10 cellular contexts compared by ENCODE assay signal in genomic region chr1:117967472-117967871, GRCh38. TPM values are rescaled to one million over a fixed set of nuclear protein-coding genes. Genes with fewer than 3 reads are reported as not detected.
DNase-seq lines count a peak whose midpoint lies in the region; ATAC-seq and TF ChIP-seq lines count a peak whose summit lies in the region.
"Had no signal": no experiment of that assay in that cellular context is flagged by ENCODE, and none has a peak within 500 bp of the region (broad histone marks: within the 10 kb centered on the region; RNA-seq: fewer than 3 reads in every experiment).

No MANE protein-coding gene starts in this region.

- H3K27me3 Mint-ChIP-seq in neural crest cell (ENCODE audit: low read depth) = no peaks in the 10 kb centered on the region

- in situ Hi-C loops in brain microvascular endothelial cell (cut with HindIII; ENCODE audit: low pct_ligation_motif_present, low sequenced_read_pairs) = no loop called here

- H3K4me3 Mint-ChIP-seq in neural crest cell = no peak overlapping the region

- no peak overlapping the region for H3K27ac ChIP-seq in brain microvascular endothelial cell
- H3K27ac ChIP-seq: thyroid gland had no signal

- H3K9me3 Mint-ChIP-seq in neural crest cell = no peaks in the 10 kb centered on the region

- H3K36me3 Mint-ChIP-seq in neural crest cell (ENCODE audit: low read depth) = peaks cover 2% of the 10 kb centered on the region

- H3K27ac Mint-ChIP-seq in neural crest cell (ENCODE audit: unreplicated experiment) = no peak overlapping the region

- no peak for ATAC-seq in HG03457 (IDR thresholded peaks at IDR 0.05; ENCODE audit: unreplicated experiment)
- no peak for ATAC-seq in HG02884 (IDR thresholded peaks at IDR 0.05; ENCODE audit: unreplicated experiment)
- ATAC-seq in HG02970 (IDR thresholded peaks at IDR 0.05; ENCODE audit: low FRiP score, unreplicated experiment) = no peak
- ATAC-seq in HG03095 (IDR thresholded peaks at IDR 0.05; ENCODE audit: unreplicated experiment) = no peak

- DNase-seq in ELR (ENCODE audit: low read depth) (peak; percentile 47), M059J (ENCODE audit: low read depth) (peak; percentile 34), brain microvascular endothelial cell (peak; percentile 22), neural crest cell (ENCODE audit: low read depth, low spot score) (no peak)
- DNase-seq: activated CD4-positive, alpha-beta T cell treated with anti-CD3 and anti-CD28 coated beads, Interleukin-2, amount 50 U/mL, for 4 hours had no signal

- H3K4me3 ChIP-seq in brain microvascular endothelial cell (ENCODE audit: low read depth, low read length) = no peak overlapping the region
- H3K4me3 ChIP-seq: thyroid gland had no signal

- H3K27me3 ChIP-seq in brain microvascular endothelial cell (replicated peaks) = no peaks in the 10 kb centered on the region
- H3K27me3 ChIP-seq: thyroid gland had no signal

- TF ChIP-seq CTCF in brain microvascular endothelial cell (IDR thresholded peaks at IDR 0.05; ENCODE audit: low read depth, low read length, missing control alignments) = peak; percentile 42
- TF ChIP-seq CTCF in neural crest cell (conservative IDR thresholded peaks at IDR 0.05) = peak; percentile 40

- no peaks in the 10 kb centered on the region for H3K36me3 ChIP-seq in brain microvascular endothelial cell (replicated peaks)
- H3K36me3 ChIP-seq: thyroid gland had no signal

- peaks cover 16% of the 10 kb centered on the region for H3K4me1 Mint-ChIP-seq in neural crest cell

RNA-seq across cellular contexts. Expression of gene WDR3, which starts 37.9 kb away (rescaled TPM):
- 16.9 and 21.0 TPM in 2 replicates for total RNA-seq in M059J (2014; rRNA removed; shearing (Covaris generic))
- total RNA-seq in neural crest cell = 41.6 and 45.3 TPM in 2 replicates

RNA-seq across cellular contexts. Expression of gene GDAP2, which starts 38.1 kb away (rescaled TPM):
- 13.5 and 24.6 TPM in 2 replicates for total RNA-seq in M059J (2014; rRNA removed; shearing (Covaris generic))
- 24.6 and 25.4 TPM in 2 replicates for total RNA-seq in neural crest cell
